In the genomic region with DNA sequence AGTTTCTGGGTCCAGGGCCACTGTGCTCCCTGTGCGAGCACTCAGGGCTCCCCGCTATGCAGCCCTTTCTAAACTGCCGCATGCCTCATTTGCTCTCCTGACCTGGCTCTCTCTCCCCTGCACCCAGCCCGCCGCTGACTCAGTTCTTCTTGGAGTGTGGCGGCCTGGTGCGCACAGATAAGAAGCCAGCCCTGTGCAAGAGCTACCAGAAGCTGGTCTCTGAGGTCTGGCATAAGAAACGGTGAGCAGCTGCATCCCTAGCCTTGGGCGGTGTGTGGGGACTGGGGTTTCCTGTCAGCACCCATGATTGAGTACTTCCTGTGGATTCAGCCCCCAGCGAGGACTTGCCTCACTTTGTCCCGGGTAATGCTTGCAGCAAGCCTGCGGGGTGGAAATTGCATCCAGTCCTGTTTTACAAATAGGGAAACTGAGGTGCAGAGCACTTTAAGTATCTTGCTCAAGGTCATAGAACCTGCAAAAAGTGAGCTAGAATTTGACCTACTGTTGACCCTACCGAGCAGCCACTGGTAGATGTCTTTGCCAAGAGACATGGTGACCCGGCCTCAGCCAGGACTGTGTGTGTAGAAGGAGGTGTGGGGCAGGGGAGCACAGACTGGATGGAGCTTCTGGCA, we compare ENCODE assay signal across 8 cellular contexts. TPM values are rescaled to one million over a fixed set of nuclear protein-coding genes. Genes with fewer than 3 reads are reported as not detected.
DNase-seq lines count a peak whose midpoint lies in the region; ATAC-seq and TF ChIP-seq lines count a peak whose summit lies in the region.

No MANE protein-coding gene starts in this region.

- WGBS in lower leg skin, 2 donors: 65 to 69% methylated on average over 13 to 14 of the region's 14 CpGs

- POLR2A ChIA-PET in RWPE1 (lab: Yijun Ruan, JAX; ENCODE audit: low non-redundant PET) (no interaction called here), HEK293T (lab: Yijun Ruan, JAX) (no interaction called here)

- H3K4me3 ChIP-seq in lower leg skin (ENCODE audit: low read depth, poor library complexity, severe bottlenecking): no peak overlapping the region

- H3K27ac ChIP-seq in RWPE1: peak overlapping the region; percentile 70

- H3K27me3 Mint-ChIP-seq in natural killer cell (ENCODE audit: low read depth in 2 of 2): no peaks in the 10 kb centered on the region

- peak; percentile 87 to 88 (median 87) for ATAC-seq in natural killer cell

- H3K4me1 Mint-ChIP-seq in natural killer cell: peaks cover 45 to 46% of the 10 kb centered on the region in 2 donors

- no peak for TF ChIP-seq POLR2A in lower leg skin (IDR thresholded peaks at IDR 0.05)

- peak overlapping the region; percentile 50 for H3K4me3 Mint-ChIP-seq in natural killer cell

- CTCF ChIA-PET in RWPE1 (lab: Yijun Ruan, JAX) (interaction anchor here (1.3 kb wide), 1 partner anchor 22 kb away, joined by 3 read pairs; no protein-coding TSS in a partner anchor), HEK293T (lab: Yijun Ruan, JAX) (interaction anchor here (0.7 kb wide), 1 partner anchor 12 kb away, joined by 4 read pairs; no protein-coding TSS in a partner anchor)

- TF ChIP-seq CTCF in RWPE1 (conservative IDR thresholded peaks at IDR 0.05; ENCODE audit: low read depth) (no peak), natural killer cell (IDR thresholded peaks at IDR 0.05) (no peak), lower leg skin (IDR thresholded peaks at IDR 0.05) (no peak)

- intact Hi-C loops in natural killer cell (cut with micrococcal nuclease): loop anchor here (10.0 kb wide), 1 partner anchor 1872 kb away; no protein-coding TSS in a partner anchor
- intact Hi-C loops in lower leg skin (cut with DNase I; ENCODE audit: low total_unique reads): no loop called here

- peak overlapping the region; percentile 82 to 86 for H3K27ac Mint-ChIP-seq in natural killer cell

- H3K36me3 Mint-ChIP-seq in natural killer cell: no peaks in the 10 kb centered on the region

- H3K9me3 Mint-ChIP-seq in natural killer cell: no peaks in the 10 kb centered on the region

- DNase-seq in Daoy (ENCODE audit: low read depth): peak; percentile 98
- DNase-seq in RWPE1 (ENCODE audit: low spot score): peak; percentile 90
- peak; percentile 34 for DNase-seq in activated gamma-delta T cell (lab: John Stamatoyannopoulos, UW)
- DNase-seq in natural killer cell: peak; percentile 54
- DNase-seq in medulla oblongata (ENCODE audit: extremely low spot score): no peak
- no peak for DNase-seq in 8988T
- DNase-seq in HEK293T (ENCODE audit: extremely low spot score): no peak
- no peak for DNase-seq in lower leg skin (ENCODE audit: low spot score in 2 of 2)

TF ChIP-seq in HEK293T, 16 proteins besides CTCF, POLR2A, EP300 and RAD21:
- TF ChIP-seq FOXA1 (IDR thresholded peaks at IDR 0.05) (no peak), HDGF (IDR thresholded peaks at IDR 0.05; ENCODE audit: borderline replicate concordance) (no peak), ZNF384 (IDR thresholded peaks at IDR 0.05) (no peak), L3MBTL2 (conservative IDR thresholded peaks at IDR 0.05) (no peak), SP1 (IDR thresholded peaks at IDR 0.05) (no peak), CTBP1 (IDR thresholded peaks at IDR 0.05; ENCODE audit: borderline replicate concordance) (no peak), FOXM1 (IDR thresholded peaks at IDR 0.05; ENCODE audit: borderline replicate concordance) (no peak), FOXK2 (IDR thresholded peaks at IDR 0.05) (no peak), NFRKB (IDR thresholded peaks at IDR 0.05) (no peak), BHLHE40 (IDR thresholded peaks at IDR 0.05; ENCODE audit: borderline replicate concordance) (no peak), ELF4 (IDR thresholded peaks at IDR 0.05) (no peak), SUZ12 (IDR thresholded peaks at IDR 0.05) (no peak), TARDBP (IDR thresholded peaks at IDR 0.05) (no peak), LEF1 (IDR thresholded peaks at IDR 0.05; ENCODE audit: borderline replicate concordance) (no peak), ARNT (IDR thresholded peaks at IDR 0.05) (no peak)
- TF ChIP-seq, protein P1, sequence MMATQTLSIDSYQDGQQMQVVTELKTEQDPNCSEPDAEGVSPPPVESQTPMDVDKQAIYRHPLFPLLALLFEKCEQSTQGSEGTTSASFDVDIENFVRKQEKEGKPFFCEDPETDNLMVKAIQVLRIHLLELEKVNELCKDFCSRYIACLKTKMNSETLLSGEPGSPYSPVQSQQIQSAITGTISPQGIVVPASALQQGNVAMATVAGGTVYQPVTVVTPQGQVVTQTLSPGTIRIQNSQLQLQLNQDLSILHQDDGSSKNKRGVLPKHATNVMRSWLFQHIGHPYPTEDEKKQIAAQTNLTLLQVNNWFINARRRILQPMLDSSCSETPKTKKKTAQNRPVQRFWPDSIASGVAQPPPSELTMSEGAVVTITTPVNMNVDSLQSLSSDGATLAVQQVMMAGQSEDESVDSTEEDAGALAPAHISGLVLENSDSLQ (IDR thresholded peaks at IDR 0.05): no peak

RNA-seq across cellular contexts. Expression of a gene that starts 27.9 kb away (rescaled TPM):
- 5.5 and 9.1 TPM in 2 replicates for total RNA-seq in Daoy (2014; rRNA removed; shearing (Covaris generic))
- total RNA-seq in natural killer cell: 10 to 100 TPM; 66.8 to 86.1 (median 80.3) TPM
- 10 to 100 TPM; 20.7 to 39.7 (median 36.1) TPM for total RNA-seq in lower leg skin

RNA-seq across cellular contexts. Expression of a gene that starts 28.1 kb away (rescaled TPM):
- 127 and 128 TPM in 2 replicates for total RNA-seq in Daoy (2014; rRNA removed; shearing (Covaris generic))
- total RNA-seq in natural killer cell (10 to 100 TPM; 93.7 to 97.9 (median 97.6) TPM), lower leg skin (100 to 1,000 TPM in 1 of 4 donors, 10 to 100 TPM in 3; 56.3 to 105 (median 61.3) TPM)

RNA-seq across cellular contexts. Expression of a gene that starts 39.2 kb away (rescaled TPM):
- 30.9 and 31.8 TPM in 2 replicates for total RNA-seq in Daoy (2014; rRNA removed; shearing (Covaris generic))
- total RNA-seq in natural killer cell (10 to 100 TPM; 26.1 to 36.4 (median 34.8) TPM), lower leg skin (10 to 100 TPM; 26.3 to 44.7 (median 37.7) TPM)

Comparison
In these comparisons a context has a peak if more than half of its experiments do, and no peak if none do; other contexts are left out.
1. DNase-seq: peak in Daoy (single experiment), RWPE1 (single experiment), activated gamma-delta T cell (single experiment) and natural killer cell (single experiment); none in medulla oblongata (single experiment), 8988T (single experiment), HEK293T (single experiment) and lower leg skin (0 of 2).